ENCODE assay signal across 1 cellular context in the genomic region with DNA sequence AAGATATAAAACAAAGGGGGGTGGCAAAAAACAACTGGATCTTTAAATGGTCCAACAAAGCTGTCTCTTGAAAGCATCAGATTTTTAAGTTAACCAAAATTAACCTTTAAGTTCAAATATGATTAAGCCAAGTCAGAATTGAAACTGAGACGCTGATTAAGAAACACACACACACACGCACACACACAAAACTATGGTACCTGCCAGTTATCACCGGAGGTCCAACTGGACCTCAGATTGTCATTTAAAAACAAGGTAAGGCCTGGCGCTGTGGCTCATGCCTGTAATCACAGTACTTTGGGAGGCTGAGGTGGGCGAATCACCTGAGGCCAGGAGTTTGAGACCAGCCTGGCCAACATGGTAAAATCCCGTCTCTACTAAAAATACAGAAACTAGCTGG.
TF ChIP-seq lines count a peak whose summit lies in the region.

No MANE protein-coding gene starts in this region.

TF ChIP-seq in GM12878, 131 proteins besides CTCF, POLR2A, EP300 and RAD21:
- no peak for TF ChIP-seq FOXK2 (IDR thresholded peaks at IDR 0.05)
- TF ChIP-seq, protein P1, sequence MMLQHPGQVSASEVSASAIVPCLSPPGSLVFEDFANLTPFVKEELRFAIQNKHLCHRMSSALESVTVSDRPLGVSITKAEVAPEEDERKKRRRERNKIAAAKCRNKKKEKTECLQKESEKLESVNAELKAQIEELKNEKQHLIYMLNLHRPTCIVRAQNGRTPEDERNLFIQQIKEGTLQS (IDR thresholded peaks at IDR 0.05; ENCODE audit: borderline replicate concordance, extremely low read depth, low read depth, low read length): no peak
- TF ChIP-seq TAF1 (IDR thresholded peaks at IDR 0.05; ENCODE audit: borderline replicate concordance, low read depth, low read length): no peak
- TF ChIP-seq, protein P2, sequence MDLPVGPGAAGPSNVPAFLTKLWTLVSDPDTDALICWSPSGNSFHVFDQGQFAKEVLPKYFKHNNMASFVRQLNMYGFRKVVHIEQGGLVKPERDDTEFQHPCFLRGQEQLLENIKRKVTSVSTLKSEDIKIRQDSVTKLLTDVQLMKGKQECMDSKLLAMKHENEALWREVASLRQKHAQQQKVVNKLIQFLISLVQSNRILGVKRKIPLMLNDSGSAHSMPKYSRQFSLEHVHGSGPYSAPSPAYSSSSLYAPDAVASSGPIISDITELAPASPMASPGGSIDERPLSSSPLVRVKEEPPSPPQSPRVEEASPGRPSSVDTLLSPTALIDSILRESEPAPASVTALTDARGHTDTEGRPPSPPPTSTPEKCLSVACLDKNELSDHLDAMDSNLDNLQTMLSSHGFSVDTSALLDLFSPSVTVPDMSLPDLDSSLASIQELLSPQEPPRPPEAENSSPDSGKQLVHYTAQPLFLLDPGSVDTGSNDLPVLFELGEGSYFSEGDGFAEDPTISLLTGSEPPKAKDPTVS (IDR thresholded peaks at IDR 0.05; ENCODE audit: low read depth, low read length): no peak
- TF ChIP-seq HCFC1 (IDR thresholded peaks at IDR 0.05; ENCODE audit: low read length): no peak
TF ChIP-seq in GM12878: peak in this region for 0.
